Comparison of ENCODE assay signal across 20 cellular contexts in the genomic region with DNA sequence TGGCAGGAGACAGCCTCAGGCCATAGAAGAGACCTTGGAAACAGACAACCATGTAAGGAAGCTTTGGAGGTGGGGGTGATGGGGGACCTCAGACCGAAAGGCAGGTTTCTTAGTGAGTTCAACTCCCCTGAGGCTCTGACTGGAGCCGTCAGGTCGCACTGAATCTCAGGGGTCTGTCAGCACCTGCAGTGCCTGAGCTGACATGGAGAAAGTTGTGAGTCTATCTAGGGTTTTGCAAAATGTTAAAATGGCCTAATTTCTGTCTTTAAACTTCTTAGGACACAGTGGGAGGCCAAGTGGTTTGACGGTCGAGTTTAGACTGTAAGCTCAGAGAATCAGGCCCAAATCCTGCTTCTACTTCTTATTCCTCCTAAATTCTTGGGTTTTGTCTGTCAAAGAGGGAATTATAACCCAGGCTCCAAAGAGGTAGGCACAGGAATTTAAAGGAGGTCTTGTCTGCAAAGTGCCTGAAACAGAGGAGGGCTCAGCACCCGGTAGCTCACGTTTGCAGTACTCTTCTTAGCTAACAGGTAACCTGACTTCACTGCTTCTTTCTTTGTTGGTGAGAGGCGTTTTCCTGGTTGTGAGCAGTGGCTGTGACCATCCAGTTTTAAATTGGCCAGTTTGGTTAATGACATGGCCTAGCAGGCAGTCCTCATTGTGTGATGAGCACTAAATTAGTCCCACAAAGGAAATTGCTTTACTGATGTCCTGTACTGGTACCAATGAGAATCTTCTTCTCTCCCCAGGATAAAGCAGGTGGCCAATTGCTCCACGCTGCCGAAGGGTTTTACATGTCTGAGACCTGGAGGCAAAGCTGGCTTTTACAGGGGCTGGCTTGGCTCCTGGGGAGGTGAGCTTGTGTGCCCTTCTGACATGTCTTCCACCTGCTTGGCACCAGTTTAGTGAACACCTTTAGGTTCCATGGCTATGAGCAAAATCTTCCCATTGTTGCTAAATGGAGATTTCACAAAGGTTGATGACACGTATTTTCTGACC.
"Had no signal": no experiment of that assay in that cellular context is flagged by ENCODE, and none has a peak within 500 bp of the region (broad histone marks: within the 10 kb centered on the region; RNA-seq: fewer than 3 reads in every experiment).

No MANE protein-coding gene starts in this region.

- H3K4me3 Mint-ChIP-seq: effector memory CD8-positive, alpha-beta T cell; memory B cell; naive B cell; nephron; stimulated activated naive B cell treated with anti-CD40 and anti-IgM and Interleukin-4, amounts not matched to agents 10 μg/mL and 1 μg/mL and 100 μg/mL, for 72 hours; stimulated activated naive CD8-positive, alpha-beta T cell treated with anti-CD3 and anti-CD28 coated beads, Interleukin-15, amount 100 ng/mL, for 72 hours had no signal

- FAIRE-seq: keratinocyte had no signal

- H3K36me3 Mint-ChIP-seq: memory B cell; naive B cell; stimulated activated naive B cell treated with anti-CD40 and anti-IgM and Interleukin-4, amounts not matched to agents 10 μg/mL and 1 μg/mL and 100 μg/mL, for 72 hours had no signal

- H3K4me1 Mint-ChIP-seq: memory B cell; naive B cell; stimulated activated naive B cell treated with anti-CD40 and anti-IgM and Interleukin-4, amounts not matched to agents 10 μg/mL and 1 μg/mL and 100 μg/mL, for 72 hours; stimulated activated naive CD8-positive, alpha-beta T cell treated with anti-CD3 and anti-CD28 coated beads, Interleukin-15, amount 100 ng/mL, for 72 hours had no signal

- H3K9me3 Mint-ChIP-seq: nephron; stimulated activated naive B cell treated with anti-CD40 and anti-IgM and Interleukin-4, amounts not matched to agents 10 μg/mL and 1 μg/mL and 100 μg/mL, for 72 hours; stimulated activated naive CD8-positive, alpha-beta T cell treated with anti-CD3 and anti-CD28 coated beads, Interleukin-15, amount 100 ng/mL, for 72 hours had no signal

- H3K36me3 ChIP-seq: esophagus squamous epithelium, gastroesophageal sphincter, left lung, lower lobe of right lung, spleen, tibial nerve had no signal

- H3K4me1 ChIP-seq: gastroesophageal sphincter, spleen, testis, tibial nerve had no signal

- H3K27me3 Mint-ChIP-seq: effector memory CD8-positive, alpha-beta T cell had no signal

- H3K27ac Mint-ChIP-seq: effector memory CD8-positive, alpha-beta T cell; memory B cell; nephron; stimulated activated naive B cell treated with anti-CD40 and anti-IgM and Interleukin-4, amounts not matched to agents 10 μg/mL and 1 μg/mL and 100 μg/mL, for 72 hours; stimulated activated naive CD8-positive, alpha-beta T cell treated with anti-CD3 and anti-CD28 coated beads, Interleukin-15, amount 100 ng/mL, for 72 hours had no signal

- H3K4me3 ChIP-seq: esophagus squamous epithelium, gastroesophageal sphincter, left lung, lower lobe of right lung, spleen, testis, tibial nerve had no signal

- ATAC-seq: effector memory CD8-positive, alpha-beta T cell; gastroesophageal sphincter; left lung; lower lobe of right lung; sciatic nerve; stimulated activated naive B cell treated with anti-CD40 and anti-IgM and Interleukin-4, amounts not matched to agents 10 μg/mL and 1 μg/mL and 100 μg/mL, for 72 hours; stimulated activated naive CD8-positive, alpha-beta T cell treated with anti-CD3 and anti-CD28 coated beads, Interleukin-15, amount 100 ng/mL, for 72 hours had no signal

- H3K27me3 ChIP-seq: testis had no signal

- H3K27ac ChIP-seq: esophagus squamous epithelium, gastroesophageal sphincter, left lung, lower lobe of right lung, spleen, testis, tibial nerve had no signal

- DNase-seq: effector memory CD8-positive, alpha-beta T cell; esophagus squamous epithelium; foreskin fibroblast; glutamatergic neuron; left lung; lower lobe of right lung; naive B cell; spleen; stimulated activated CD4-positive, alpha-beta T cell treated with anti-CD3 and anti-CD28 coated beads, Interleukin-15, amount 100 ng/mL, for 24 hours; stimulated activated CD4-positive, alpha-beta T cell treated with anti-CD3 and anti-CD28 coated beads, Interleukin-2, amount 100 ng/mL, for 24 hours; stimulated activated CD4-positive, alpha-beta T cell treated with anti-CD3 and anti-CD28 coated beads, Interleukin-4, amount 100 ng/mL, for 4 hours; stimulated activated naive B cell treated with anti-CD40 and anti-IgM and Interleukin-4, amounts not matched to agents 10 μg/mL and 1 μg/mL and 100 μg/mL, for 72 hours; stimulated activated naive CD8-positive, alpha-beta T cell treated with anti-CD3 and anti-CD28 coated beads, Interleukin-15, amount 100 ng/mL, for 72 hours; testis had no signal

- H3K9me3 ChIP-seq: esophagus squamous epithelium, gastroesophageal sphincter, left lung, lower lobe of right lung, spleen, testis, tibial nerve had no signal
